11 cellular contexts compared by ENCODE assay signal in the genomic region with DNA sequence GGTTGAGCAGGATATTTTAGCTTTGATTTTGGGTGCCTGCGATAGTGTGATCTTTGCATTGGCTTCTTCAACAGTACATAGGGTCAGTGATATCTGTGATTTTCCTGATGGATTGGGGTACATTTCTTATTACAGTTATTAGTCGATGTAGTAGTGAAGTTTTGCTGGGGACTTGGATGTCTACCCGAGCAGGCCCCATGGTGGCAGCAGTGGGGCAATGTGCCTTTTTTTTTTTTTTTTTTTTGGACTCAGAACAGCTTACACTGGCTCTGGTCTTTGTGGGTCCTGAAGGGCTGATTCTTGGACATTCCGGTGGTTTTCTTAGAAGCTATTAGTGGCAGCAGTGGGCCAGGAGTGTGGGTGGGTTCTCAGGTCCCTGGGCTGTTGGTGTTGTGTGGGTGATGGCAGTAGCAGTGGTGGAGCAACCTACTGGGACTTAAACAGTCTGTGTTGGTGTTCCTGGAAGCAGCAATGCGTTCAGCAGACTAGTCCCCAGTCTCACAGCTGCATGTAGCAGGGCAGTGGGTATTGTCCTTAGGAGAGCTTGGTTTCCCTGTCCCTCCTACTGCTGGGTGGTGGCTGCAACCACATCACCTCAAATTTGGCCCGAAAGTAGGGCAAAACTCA. TPM values are rescaled to one million over a fixed set of nuclear protein-coding genes. Genes with fewer than 3 reads are reported as not detected.
A peak's percentile ranks its signal among the peaks of the same experiment; 100 is the strongest.
DNase-seq lines count a peak whose midpoint lies in the region; FAIRE-seq and TF ChIP-seq lines count a peak whose summit lies in the region.
"Had no signal": no experiment of that assay in that cellular context is flagged by ENCODE, and none has a peak within 500 bp of the region (broad histone marks: within the 10 kb centered on the region; RNA-seq: fewer than 3 reads in every experiment).

No MANE protein-coding gene starts in this region.

- H3K4me3 ChIP-seq in AG04450 (ENCODE audit: low read depth, low read length) (no peak overlapping the region), GM12875 (ENCODE audit: low read depth, low read length) (no peak overlapping the region), MM.1S (ENCODE audit: low read length) (no peak overlapping the region)
- H3K4me3 ChIP-seq: SK-N-MC, smooth muscle cell had no signal

- no peak overlapping the region for H3K9ac ChIP-seq in MM.1S (ENCODE audit: low read length)

- H3K9me2 ChIP-seq in MM.1S (replicated peaks; ENCODE audit: insufficient read depth, low read length) = no peaks in the 10 kb centered on the region

- H4K20me1 ChIP-seq in MM.1S (ENCODE audit: insufficient read depth, low read length) = no peaks in the 10 kb centered on the region

- TF ChIP-seq CTCF in AG04450 (IDR thresholded peaks at IDR 0.05; ENCODE audit: low read depth, low read length) (peak; percentile 18), GM12875 (IDR thresholded peaks at IDR 0.05; ENCODE audit: borderline replicate concordance, insufficient read depth, low read depth, low read length) (peak; percentile 32; the same call in 1 of the 2 replicates), MM.1S (IDR thresholded peaks at IDR 0.05; ENCODE audit: low read length) (peak; percentile 24)

- no peaks in the 10 kb centered on the region for H3K4me1 ChIP-seq in MM.1S (ENCODE audit: low read length)

- FAIRE-seq in urothelium cell line (lab: Jason Lieb, UNC) = no peak

- H3K27me3 ChIP-seq in AG04450 (ENCODE audit: control insufficient read depth, insufficient read depth, low read length) = no peaks in the 10 kb centered on the region
- H3K27me3 ChIP-seq in MM.1S (replicated peaks; ENCODE audit: insufficient read depth, low read length) = no peaks in the 10 kb centered on the region

- POLR2A ChIA-PET in AG04450 (lab: Yijun Ruan, JAX) = no interaction called here

- DNase-seq in AG04450 (ENCODE audit: low read depth, low spot score) (no peak), MM.1S (no peak), dermis blood vessel endothelial cell (peak; percentile 5), SKM-1 (lab: John Stamatoyannopoulos, UW; ENCODE audit: unreplicated experiment) (no peak), urothelium cell line (ENCODE audit: low spot score) (no peak), activated T-cell treated with anti-CD3 and anti-CD28 coated beads for 4 hours (no peak), NCI-H1436 (lab: John Stamatoyannopoulos, UW) (no peak)
- DNase-seq: mesenchymal stem cell had no signal

- H3F3A ChIP-seq in MM.1S (ENCODE audit: insufficient read depth, low read length) = no peaks in the 10 kb centered on the region

- no peaks in the 10 kb centered on the region for H3K36me3 ChIP-seq in MM.1S (replicated peaks; ENCODE audit: insufficient read depth, low read length)

- H2AFZ ChIP-seq in MM.1S (ENCODE audit: low read length) = no peak overlapping the region

- no peaks in the 10 kb centered on the region for H3K9me3 ChIP-seq in AG04450 (ENCODE audit: control insufficient read depth, insufficient read depth, low read length)
- H3K9me3 ChIP-seq in MM.1S (replicated peaks; ENCODE audit: insufficient read depth, low read length) = no peaks in the 10 kb centered on the region

- no peak overlapping the region for H3K4me2 ChIP-seq in MM.1S (ENCODE audit: low read depth, low read length)
- H3K4me2 ChIP-seq: smooth muscle cell had no signal

- CTCF ChIA-PET in AG04450 (lab: Charles Lee) = interaction anchor here (0.5 to 1.4 kb wide), 4 partner anchors 74 to 376 kb away, joined by 3 to 7 read pairs (median 4); no protein-coding TSS in a partner anchor

- H3K79me2 ChIP-seq in MM.1S (ENCODE audit: low read length) = no peaks in the 10 kb centered on the region

- no peak overlapping the region for H3K27ac ChIP-seq in AG04450 (ENCODE audit: low read depth, low read length)
- no peak overlapping the region for H3K27ac ChIP-seq in MM.1S (ENCODE audit: low read length)
- H3K27ac ChIP-seq: SK-N-MC had no signal

RNA-seq across cellular contexts. Expression of a gene that starts 53.7 kb away (rescaled TPM):
- polyA plus RNA-seq in AG04450 (2011; rRNA removed) = not detected in 2 replicates
- polyA minus RNA-seq in AG04450 (2011; rRNA and poly(A)+ RNA removed) = not detected in 2 replicates
- under 0.01 TPM in 1 of 2 replicates, not detected in the other for total RNA-seq in dermis blood vessel endothelial cell
- total RNA-seq: smooth muscle cell had no signal
- polyA plus RNA-seq: smooth muscle cell had no signal
